Comparison of ENCODE assay signal across 20 cellular contexts in genomic region chr21:41135715-41136114, GRCh38.
"Had no signal": no experiment of that assay in that cellular context is flagged by ENCODE, and none has a peak within 500 bp of the region (broad histone marks: within the 10 kb centered on the region; RNA-seq: fewer than 3 reads in every experiment).

No MANE protein-coding gene starts in this region.

- H3K4me1 Mint-ChIP-seq: natural killer cell had no signal

- H3K27ac ChIP-seq: heart right ventricle, pancreas, prostate gland, right lobe of liver, testis, tibial nerve had no signal

- H3K27me3 ChIP-seq: pancreas, right lobe of liver, testis, tibial nerve had no signal

- H3K27ac Mint-ChIP-seq: natural killer cell; stimulated activated effector memory CD8-positive, alpha-beta T cell treated with anti-CD3 and anti-CD28 coated beads, Interleukin-12 subunit alpha, Interleukin-12 subunit beta, amount 100 ng/mL, for 72 hours; stimulated activated naive CD8-positive, alpha-beta T cell treated with anti-CD3 and anti-CD28 coated beads, Interleukin-15, amount 100 ng/mL, for 72 hours had no signal

- H3K9me3 ChIP-seq: heart right ventricle, pancreas, prostate gland, right lobe of liver, testis, tibial nerve had no signal

- H3K9me3 Mint-ChIP-seq: natural killer cell; neural crest cell; stimulated activated effector memory CD8-positive, alpha-beta T cell treated with anti-CD3 and anti-CD28 coated beads, Interleukin-12 subunit alpha, Interleukin-12 subunit beta, amount 100 ng/mL, for 72 hours; stimulated activated naive CD8-positive, alpha-beta T cell treated with anti-CD3 and anti-CD28 coated beads, Interleukin-15, amount 100 ng/mL, for 72 hours had no signal

- ATAC-seq: esophagus mucosa; heart right ventricle; left lobe of liver; natural killer cell; right lobe of liver; stimulated activated effector memory CD8-positive, alpha-beta T cell treated with anti-CD3 and anti-CD28 coated beads, Interleukin-12 subunit alpha, Interleukin-12 subunit beta, amount 100 ng/mL, for 72 hours; stimulated activated naive CD8-positive, alpha-beta T cell treated with anti-CD3 and anti-CD28 coated beads, Interleukin-15, amount 100 ng/mL, for 72 hours had no signal

- H3K36me3 Mint-ChIP-seq: natural killer cell; stimulated activated effector memory CD8-positive, alpha-beta T cell treated with anti-CD3 and anti-CD28 coated beads, Interleukin-12 subunit alpha, Interleukin-12 subunit beta, amount 100 ng/mL, for 72 hours had no signal

- H3K36me3 ChIP-seq: heart right ventricle, pancreas, prostate gland, right lobe of liver, tibial nerve had no signal

- H3K4me3 ChIP-seq: heart right ventricle, pancreas, prostate gland, right lobe of liver, testis, tibial nerve had no signal

- DNase-seq: effector memory CD4-positive, alpha-beta T cell; heart right ventricle; hypothalamus; kidney glomerular epithelial cell; mammary epithelial cell; natural killer cell; nucleus accumbens; pancreas; retina; right lobe of liver; stimulated activated CD4-positive, alpha-beta T cell treated with anti-CD3 and anti-CD28 coated beads, Interleukin-4, amount 100 ng/mL, for 1 hour; stimulated activated CD8-positive, alpha-beta memory T cell treated with anti-CD3 and anti-CD28 coated beads, Interleukin-4, amount 100 ng/mL, for 48 hours; stimulated activated naive CD8-positive, alpha-beta T cell treated with anti-CD3 and anti-CD28 coated beads, Interleukin-15, amount 100 ng/mL, for 72 hours; testis had no signal

- H3K4me3 Mint-ChIP-seq: natural killer cell; neural crest cell; stimulated activated effector memory CD8-positive, alpha-beta T cell treated with anti-CD3 and anti-CD28 coated beads, Interleukin-12 subunit alpha, Interleukin-12 subunit beta, amount 100 ng/mL, for 72 hours; stimulated activated naive CD8-positive, alpha-beta T cell treated with anti-CD3 and anti-CD28 coated beads, Interleukin-15, amount 100 ng/mL, for 72 hours had no signal

- H3K4me1 ChIP-seq: pancreas, prostate gland, right lobe of liver, testis had no signal
